8 cellular contexts compared by ENCODE assay signal in the genomic region with DNA sequence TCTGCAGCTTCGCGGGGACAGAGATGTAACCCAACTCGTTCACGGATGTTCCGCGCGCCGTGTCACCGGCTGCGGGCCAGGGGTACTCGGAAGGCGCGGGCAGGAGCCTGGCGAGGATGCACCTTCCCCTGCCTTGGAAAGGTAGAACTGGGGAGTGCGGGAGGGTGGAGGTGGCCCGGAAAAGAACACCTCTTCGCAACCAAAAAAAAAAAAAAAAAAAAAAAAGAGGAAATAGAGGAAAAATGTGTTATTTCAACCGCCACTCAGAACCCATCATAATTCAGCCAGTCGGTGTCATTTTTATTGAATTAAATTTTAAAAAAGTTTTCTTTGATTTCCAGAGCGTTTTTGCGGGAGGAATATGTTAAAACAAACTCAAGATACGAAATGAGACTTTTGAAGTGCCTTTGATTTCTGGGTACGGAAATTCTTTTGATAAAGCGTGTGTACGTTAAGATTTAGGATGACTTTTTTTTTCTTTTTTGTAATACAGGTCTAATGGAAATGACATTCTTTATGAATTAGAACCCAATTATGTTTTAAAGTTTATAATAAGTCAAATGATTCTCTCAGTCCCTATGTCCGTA. TPM values are rescaled to one million over a fixed set of nuclear protein-coding genes. Genes with fewer than 3 reads are reported as not detected.
DNase-seq lines count a peak whose midpoint lies in the region; FAIRE-seq and TF ChIP-seq lines count a peak whose summit lies in the region.

No MANE protein-coding gene starts in this region.

- TF ChIP-seq POLR2A in adrenal gland (IDR thresholded peaks at IDR 0.05) = no peak
- TF ChIP-seq POLR2A in transverse colon (IDR thresholded peaks at IDR 0.05) = no peak

- FAIRE-seq in D721Med (lab: Jason Lieb, UNC) = no peak

- DNase-seq in activated naive CD4-positive, alpha-beta T cell treated with anti-CD3 and anti-CD28 coated beads, Interleukin-2, amount 10 ng/mL, durations not matched to agents 7 days and 5 days = no peak
- DNase-seq in activated naive CD4-positive, alpha-beta T cell treated with Interleukin-2 at 50 U/mL for 16 hours = no peak
- DNase-seq in adrenal gland = peak in 1 of 7 donors; percentile 29
- DNase-seq in transverse colon = no peak
- DNase-seq in NCI-H146 (lab: John Stamatoyannopoulos, UW) = no peak
- DNase-seq in D721Med (ENCODE audit: insufficient read length, low spot score) = no peak
- no peak for DNase-seq in posterior cingulate gyrus

- 1 to 3% (median 2%) methylated on average over 23 to 26 of the region's 26 CpGs for WGBS in adrenal gland, 4 donors
- WGBS in liver = 2% methylated on average over 26 of the region's 26 CpGs
- 1 to 2% methylated on average over 14 of the region's 26 CpGs for WGBS in transverse colon (ENCODE audit: low coverage in 1 of 2), 2 donors

- peaks cover 7 to 34% of the 10 kb centered on the region in 2 donors for H3K4me1 ChIP-seq in adrenal gland (replicated peaks in 1 of 2)
- peaks cover 4 to 27% (median 17%) of the 10 kb centered on the region in 4 donors for H3K4me1 ChIP-seq in liver (ENCODE audit: control insufficient read depth in 4 of 4, insufficient read depth in 4 of 4, low read length in 3 of 4)
- H3K4me1 ChIP-seq in transverse colon = peaks cover 0 to 34% (median 24%) of the 10 kb centered on the region in 4 donors

- CTCF ChIA-PET in activated naive CD4-positive, alpha-beta T cell treated with anti-CD3 and anti-CD28 coated beads, Interleukin-2, amount 10 ng/mL, durations not matched to agents 7 days and 5 days (lab: Charles Lee) = interaction anchor here (0.9 to 2.4 kb wide), 5 partner anchors 9 to 11 kb away, joined by 3 to 17 read pairs (median 5); no protein-coding TSS in a partner anchor

- TF ChIP-seq CTCF in adrenal gland (IDR thresholded peaks at IDR 0.05) = peak in 1 of 6 experiments; percentile 19
- no peak for TF ChIP-seq CTCF in liver (IDR thresholded peaks at IDR 0.05; ENCODE audit: low read depth, low read length, missing input control)
- no peak for TF ChIP-seq CTCF in transverse colon (IDR thresholded peaks at IDR 0.05)
- TF ChIP-seq CTCF in D721Med (IDR thresholded peaks at IDR 0.05; ENCODE audit: insufficient read depth, missing control alignments) = no peak

- no peaks in the 10 kb centered on the region for H3K9me3 ChIP-seq in adrenal gland (replicated peaks in 1 of 3)
- H3K9me3 ChIP-seq in liver (ENCODE audit: control insufficient read depth in 4 of 4, low read length in 3 of 4) = no peaks in the 10 kb centered on the region
- H3K9me3 ChIP-seq in transverse colon = no peaks in the 10 kb centered on the region

- peaks cover 14% of the 10 kb centered on the region for H3K27me3 Mint-ChIP-seq in activated naive CD4-positive, alpha-beta T cell treated with anti-CD3 and anti-CD28 coated beads, Interleukin-2, amount 10 ng/mL, durations not matched to agents 7 days and 5 days

- TF ChIP-seq EP300 in transverse colon (IDR thresholded peaks at IDR 0.05; ENCODE audit: low read depth) = no peak

- H3K36me3 ChIP-seq in adrenal gland (replicated peaks in 1 of 2) = peaks cover 0 to 11% of the 10 kb centered on the region in 2 donors
- H3K36me3 ChIP-seq in liver (ENCODE audit: control insufficient read depth in 4 of 4, insufficient read depth in 3 of 4, low read depth in 1 of 4, low read length in 3 of 4) = peaks cover 0 to under 1% (median 0%) of the 10 kb centered on the region in 4 donors
- H3K36me3 ChIP-seq in transverse colon = peaks cover 0 to 4% (median 0%) of the 10 kb centered on the region in 4 donors

- peak overlapping the region; percentile 12 to 70 (median 62) for H3K4me3 ChIP-seq in adrenal gland
- H3K4me3 ChIP-seq in liver (ENCODE audit: low read depth in 1 of 3, low read length in 3 of 3) = peak overlapping the region; percentile 57 to 87 (median 61)
- H3K4me3 ChIP-seq in transverse colon = peak overlapping the region; percentile 53 to 99 (median 83)

- peaks cover 36% of the 10 kb centered on the region for H3K4me1 Mint-ChIP-seq in activated naive CD4-positive, alpha-beta T cell treated with anti-CD3 and anti-CD28 coated beads, Interleukin-2, amount 10 ng/mL, durations not matched to agents 7 days and 5 days

- peak overlapping the region; percentile 84 to 100 (median 97) for H3K27ac ChIP-seq in adrenal gland
- H3K27ac ChIP-seq in liver (ENCODE audit: low read depth in 1 of 2, low read length in 2 of 2) = peak overlapping the region; percentile 95 to 99
- peak overlapping the region; percentile 99 to 100 (median 100) for H3K27ac ChIP-seq in transverse colon

- H3K27me3 ChIP-seq in adrenal gland (no peaks in the 10 kb centered on the region), liver (ENCODE audit: control insufficient read depth in 4 of 4, insufficient read depth in 4 of 4, low read length in 3 of 4) (no peaks in the 10 kb centered on the region), transverse colon (no peaks in the 10 kb centered on the region)

- peaks cover 58% of the 10 kb centered on the region for H3K36me3 Mint-ChIP-seq in activated naive CD4-positive, alpha-beta T cell treated with anti-CD3 and anti-CD28 coated beads, Interleukin-2, amount 10 ng/mL, durations not matched to agents 7 days and 5 days

- in situ Hi-C loops in transverse colon (cut with MboI; ENCODE audit: low pct_ligation_motif_present in 1 of 4, low pct_unique_long_range_greater_than_20kb in 1 of 4, low sequenced_read_pairs in 3 of 4) = no loop called here

- TF ChIP-seq RAD21 in liver (IDR thresholded peaks at IDR 0.05) = no peak

- peak overlapping the region; percentile 89 for H3K4me3 Mint-ChIP-seq in activated naive CD4-positive, alpha-beta T cell treated with anti-CD3 and anti-CD28 coated beads, Interleukin-2, amount 10 ng/mL, durations not matched to agents 7 days and 5 days

- H3K27ac Mint-ChIP-seq in activated naive CD4-positive, alpha-beta T cell treated with anti-CD3 and anti-CD28 coated beads, Interleukin-2, amount 10 ng/mL, durations not matched to agents 7 days and 5 days = peak overlapping the region; percentile 97

- H3K9me3 Mint-ChIP-seq in activated naive CD4-positive, alpha-beta T cell treated with anti-CD3 and anti-CD28 coated beads, Interleukin-2, amount 10 ng/mL, durations not matched to agents 7 days and 5 days = no peaks in the 10 kb centered on the region

- intact Hi-C loops in adrenal gland (cut with DNase I) = no loop called here
- intact Hi-C loops in transverse colon (cut with DNase I; ENCODE audit: low total_unique reads) = loop anchor here (1.0 kb wide), 1 partner anchor 9 kb away; a partner anchor contains a TSS
- intact Hi-C loops in posterior cingulate gyrus (cut with DNase I) = loop anchor here (1.0 to 5.0 kb wide), 2 partner anchors 9 to 61 kb away; a partner anchor contains a TSS

- H3K9ac ChIP-seq in liver (ENCODE audit: low read depth in 1 of 2, low read length in 2 of 2) = peak overlapping the region; percentile 66 to 83

TF ChIP-seq in liver, 16 proteins besides CTCF, POLR2A, EP300 and RAD21:
- TF ChIP-seq TAF1 (conservative IDR thresholded peaks at IDR 0.05) = peak; percentile 1
- no peak for TF ChIP-seq JUND (IDR thresholded peaks at IDR 0.05)

RNA-seq across cellular contexts. Expression of a gene that starts 8.9 kb away (rescaled TPM):
- total RNA-seq in adrenal gland (10 to 100 TPM; 37.9 to 97.8 (median 71.1) TPM), liver (10 to 100 TPM; 24.7 to 67.5 TPM), transverse colon (10 to 100 TPM; 14.1 to 58.3 (median 54.1) TPM)
- polyA plus RNA-seq in adrenal gland (10 to 100 TPM; 18.2 to 80.3 (median 25.3) TPM), liver (10 to 100 TPM in 1 of 2 donors, 1 to 10 TPM in 1; 7.8 to 20.3 TPM)

RNA-seq across cellular contexts. Expression of a gene that starts 30.1 kb away (rescaled TPM):
- total RNA-seq in adrenal gland (1 to 10 TPM in 2 of 8 donors, under 1 TPM in 3, not detected in 3; 0.56 to 1.1 (median 0.68) TPM), liver (under 1 TPM in 1 of 2 donors, not detected in 1; 0.89 TPM), transverse colon (not detected)
- polyA plus RNA-seq in adrenal gland (1 to 10 TPM in 2 of 3 donors, under 1 TPM in 1; 0.98 to 1.8 (median 1.1) TPM), liver (under 1 TPM in 1 of 2 donors, not detected in 1; 0.08 TPM)

RNA-seq across cellular contexts. Expression of a gene that starts 59.4 kb away (rescaled TPM):
- total RNA-seq in adrenal gland (10 to 100 TPM in 3 of 8 donors, 1 to 10 TPM in 5; 2.1 to 11.5 (median 7.9) TPM), liver (1 to 10 TPM; 2.9 to 5.1 TPM), transverse colon (10 to 100 TPM in 2 of 4 donors, 1 to 10 TPM in 2; 3.0 to 11.3 (median 7.7) TPM)
- polyA plus RNA-seq in adrenal gland (1 to 10 TPM; 1.2 to 7.6 (median 6.9) TPM), liver (1 to 10 TPM; 1.4 to 2.2 TPM)

Comparison
In these comparisons a context has a peak if more than half of its experiments do, and no peak if none do; other contexts are left out.
1. intact Hi-C loops: an anchor here in transverse colon (1.0 kb wide) and posterior cingulate gyrus (1.0 to 5.0 kb wide); none called in adrenal gland.